Comparison of ENCODE assay signal across 19 cellular contexts in genomic region chr9:127761491-127761904, GRCh38. TPM values are rescaled to one million over a fixed set of nuclear protein-coding genes. Genes with fewer than 3 reads are reported as not detected.
DNase-seq lines count a peak whose midpoint lies in the region; ATAC-seq and TF ChIP-seq lines count a peak whose summit lies in the region.
"Had no signal": no experiment of that assay in that cellular context is flagged by ENCODE, and none has a peak within 500 bp of the region (broad histone marks: within the 10 kb centered on the region; RNA-seq: fewer than 3 reads in every experiment).

No MANE protein-coding gene starts in this region.

- H3K9me2 ChIP-seq in SK-N-SH, result no peaks in the 10 kb centered on the region

- no peak overlapping the region for H2BK5ac ChIP-seq in mesendoderm (ENCODE audit: low read length)

- no peak for TF ChIP-seq POLR2A in suprapubic skin (IDR thresholded peaks at IDR 0.05)

- H3K4ac ChIP-seq in mesendoderm (ENCODE audit: low read depth, low read length), result no peak overlapping the region

- no peak overlapping the region for H3K9ac ChIP-seq in SK-N-SH
- H3K9ac ChIP-seq in endodermal cell (ENCODE audit: extremely low read depth, low read length, poor library complexity, severe bottlenecking), result no peak overlapping the region
- no peak overlapping the region for H3K9ac ChIP-seq in mesendoderm (ENCODE audit: low read length)

- POLR2A ChIA-PET in SK-N-SH (lab: Yijun Ruan, JAX), result no interaction called here

- no peaks in the 10 kb centered on the region for H4K20me1 ChIP-seq in SK-N-SH (ENCODE audit: insufficient read depth)

- H2BK120ac ChIP-seq in mesendoderm (ENCODE audit: low read depth, low read length), result no peak overlapping the region

- peaks cover 0 to 13% of the 10 kb centered on the region in 2 experiments; a peak in 1 of 4 replicates for H3K4me1 ChIP-seq in SK-N-SH (ENCODE audit: control insufficient read depth in 1 of 2, insufficient read depth in 2 of 2, low read depth in 1 of 2, low read length in 1 of 2)
- H3K4me1 ChIP-seq in endodermal cell (ENCODE audit: control insufficient read depth, insufficient read depth, low read length), result no peaks in the 10 kb centered on the region
- peaks cover 2% of the 10 kb centered on the region for H3K4me1 ChIP-seq in mesendoderm (ENCODE audit: control insufficient read depth, low read depth, low read length)
- H3K4me1 ChIP-seq in suprapubic skin, result peaks cover 20% of the 10 kb centered on the region

- no peak; the same call in 2 of the 3 replicates for ATAC-seq in SK-N-SH treated with all-trans-retinoic acid at 6 μM for 48 hours
- ATAC-seq in left lobe of liver, result no peak
- ATAC-seq: activated CD8-positive, alpha-beta T cell treated with anti-CD3 and anti-CD28 coated beads for 36 hours; PC-3 had no signal

- no peak overlapping the region for H3K27ac ChIP-seq in SK-N-SH (ENCODE audit: low read depth in 2 of 2, low read length in 1 of 2)
- no peak overlapping the region for H3K27ac ChIP-seq in endodermal cell (ENCODE audit: low read depth, low read length)
- no peak overlapping the region for H3K27ac ChIP-seq in mesendoderm (ENCODE audit: low read depth, low read length)
- H3K27ac ChIP-seq in suprapubic skin, result peak overlapping the region; percentile 66

- H3K9me3 Mint-ChIP-seq in endodermal cell, result no peaks in the 10 kb centered on the region
- no peaks in the 10 kb centered on the region for H3K9me3 Mint-ChIP-seq in activated naive CD4-positive, alpha-beta T cell treated with anti-CD3 and anti-CD28 coated beads for 36 hours
- H3K9me3 Mint-ChIP-seq: activated CD8-positive, alpha-beta T cell treated with anti-CD3 and anti-CD28 coated beads for 36 hours had no signal

- H3K27me3 Mint-ChIP-seq in endodermal cell (ENCODE audit: insufficient read depth), result peaks cover 10% of the 10 kb centered on the region
- no peaks in the 10 kb centered on the region for H3K27me3 Mint-ChIP-seq in activated naive CD4-positive, alpha-beta T cell treated with anti-CD3 and anti-CD28 coated beads for 36 hours (ENCODE audit: low read depth)
- H3K27me3 Mint-ChIP-seq: activated CD8-positive, alpha-beta T cell treated with anti-CD3 and anti-CD28 coated beads for 36 hours had no signal

- H3K36me3 Mint-ChIP-seq in endodermal cell (ENCODE audit: low read depth), result no peaks in the 10 kb centered on the region
- H3K36me3 Mint-ChIP-seq in activated naive CD4-positive, alpha-beta T cell treated with anti-CD3 and anti-CD28 coated beads for 36 hours (ENCODE audit: low read depth), result peaks cover 7% of the 10 kb centered on the region

- peaks cover 2% of the 10 kb centered on the region for H3K4me1 Mint-ChIP-seq in endodermal cell
- H3K4me1 Mint-ChIP-seq in activated naive CD4-positive, alpha-beta T cell treated with anti-CD3 and anti-CD28 coated beads for 36 hours (ENCODE audit: low read depth), result peaks cover 21% of the 10 kb centered on the region

- intact Hi-C loops in activated naive CD4-positive, alpha-beta T cell treated with anti-CD3 and anti-CD28 coated beads for 36 hours (cut with micrococcal nuclease), result no loop called here

- H2AK5ac ChIP-seq in mesendoderm (ENCODE audit: low read length), result no peak overlapping the region

- H3K4me3 Mint-ChIP-seq in endodermal cell, result no peak overlapping the region
- H3K4me3 Mint-ChIP-seq in activated naive CD4-positive, alpha-beta T cell treated with anti-CD3 and anti-CD28 coated beads for 36 hours, result no peak overlapping the region
- H3K4me3 Mint-ChIP-seq: activated CD8-positive, alpha-beta T cell treated with anti-CD3 and anti-CD28 coated beads for 36 hours had no signal

- TF ChIP-seq EP300 in SK-N-SH (IDR thresholded peaks at IDR 0.05; ENCODE audit: borderline replicate concordance in 1 of 2, low read depth in 1 of 2, low read length in 1 of 2) (peak in 1 of 2 experiments; percentile 28; a peak in 1 of 4 replicates), suprapubic skin (IDR thresholded peaks at IDR 0.05) (no peak)

- H3K36me3 ChIP-seq in SK-N-SH (replicated peaks in 1 of 2; ENCODE audit: control insufficient read depth in 1 of 2, insufficient read depth in 2 of 2, low read length in 1 of 2) (no peaks in the 10 kb centered on the region), endodermal cell (ENCODE audit: control insufficient read depth, insufficient read depth, low read length) (no peaks in the 10 kb centered on the region), mesendoderm (ENCODE audit: control insufficient read depth, insufficient read depth, low read length) (no peaks in the 10 kb centered on the region), suprapubic skin (no peaks in the 10 kb centered on the region)
- H3K36me3 ChIP-seq: adrenal gland had no signal

- H3K27me3 ChIP-seq in SK-N-SH (ENCODE audit: insufficient read depth), result no peaks in the 10 kb centered on the region
- peaks cover 2% of the 10 kb centered on the region for H3K27me3 ChIP-seq in endodermal cell (ENCODE audit: control insufficient read depth, insufficient read depth, low read length, poor library complexity, severe bottlenecking)
- H3K27me3 ChIP-seq in mesendoderm (ENCODE audit: insufficient read depth, low read length, poor library complexity), result no peaks in the 10 kb centered on the region
- no peaks in the 10 kb centered on the region for H3K27me3 ChIP-seq in suprapubic skin

- CTCF ChIA-PET in SK-N-SH (lab: Yijun Ruan, JAX), result interaction anchor here (1.0 to 1.8 kb wide), 3 partner anchors 26 to 159 kb away, joined by 3 to 8 read pairs (median 4); partner anchors contain the start of gene TOR2A
- CTCF ChIA-PET in activated naive CD4-positive, alpha-beta T cell treated with anti-CD3 and anti-CD28 coated beads for 36 hours (lab: Charles Lee), result no interaction called here

- no peak overlapping the region for H3K27ac Mint-ChIP-seq in endodermal cell
- no peak overlapping the region for H3K27ac Mint-ChIP-seq in activated naive CD4-positive, alpha-beta T cell treated with anti-CD3 and anti-CD28 coated beads for 36 hours
- H3K27ac Mint-ChIP-seq: progenitor cell of endocrine pancreas had no signal

- no peak overlapping the region for H2BK15ac ChIP-seq in mesendoderm (replicated peaks; ENCODE audit: low read depth)

- H3K4me3 ChIP-seq in SK-N-SH (ENCODE audit: low read depth in 2 of 2, low read length in 1 of 2) (no peak overlapping the region), endodermal cell (ENCODE audit: low read length) (no peak overlapping the region), mesendoderm (ENCODE audit: low read length) (no peak overlapping the region), suprapubic skin (no peak overlapping the region)
- H3K4me3 ChIP-seq: adrenal gland had no signal

- H4K8ac ChIP-seq in mesendoderm (ENCODE audit: low read depth, low read length), result no peak overlapping the region

- no peak overlapping the region for H3K4me2 ChIP-seq in SK-N-SH
- no peak overlapping the region for H3K4me2 ChIP-seq in mesendoderm (ENCODE audit: low read length)

- no peaks in the 10 kb centered on the region for H3K79me1 ChIP-seq in mesendoderm (ENCODE audit: low read length)

- no peaks in the 10 kb centered on the region for H3K9me3 ChIP-seq in SK-N-SH
- H3K9me3 ChIP-seq in endodermal cell (ENCODE audit: control insufficient read depth, low read length), result no peaks in the 10 kb centered on the region
- H3K9me3 ChIP-seq in suprapubic skin, result no peaks in the 10 kb centered on the region
- H3K9me3 ChIP-seq: adrenal gland had no signal

- peak; percentile 70 for DNase-seq in SK-N-SH
- peak; percentile 66 for DNase-seq in endodermal cell
- DNase-seq in mesendoderm, result peak; percentile 54
- DNase-seq in suprapubic skin (ENCODE audit: low spot score in 2 of 2), result no peak
- DNase-seq in activated CD4-positive, alpha-beta T cell treated with anti-CD3 and anti-CD28 coated beads for 1 hour, result no peak
- no peak for DNase-seq in activated naive CD4-positive, alpha-beta T cell treated with anti-CD3 and anti-CD28 coated beads for 36 hours
- DNase-seq in left lobe of liver (ENCODE audit: low spot score), result no peak
- DNase-seq: activated CD8-positive, alpha-beta T cell treated with anti-CD3 and anti-CD28 coated beads for 36 hours; cerebellar nuclear complex; NCI-H146; NCI-H524 treated with DMSO at 0.1 percent for 48 hours; PC-3; SW 1271 had no signal

- no peak overlapping the region for H3K56ac ChIP-seq in mesendoderm (ENCODE audit: low read length)

- H3K23ac ChIP-seq in mesendoderm (ENCODE audit: low read length), result no peak overlapping the region

- no peak overlapping the region for H4K5ac ChIP-seq in mesendoderm (ENCODE audit: low read length)

- no peak overlapping the region for H3K18ac ChIP-seq in mesendoderm (ENCODE audit: low read length)

- TF ChIP-seq CTCF in SK-N-SH (IDR thresholded peaks at IDR 0.05) (no peak), endodermal cell (conservative IDR thresholded peaks at IDR 0.05) (no peak), suprapubic skin (IDR thresholded peaks at IDR 0.05) (no peak)

- H3K79me2 ChIP-seq in SK-N-SH (ENCODE audit: insufficient read depth), result no peaks in the 10 kb centered on the region
- no peaks in the 10 kb centered on the region for H3K79me2 ChIP-seq in mesendoderm (ENCODE audit: control insufficient read depth, insufficient read depth, low read length)

- no peak for TF ChIP-seq RAD21 in SK-N-SH (IDR thresholded peaks at IDR 0.05; ENCODE audit: low read length)

- H3F3A ChIP-seq in SK-N-SH (replicated peaks; ENCODE audit: insufficient read depth), result no peaks in the 10 kb centered on the region

- no peak overlapping the region for H2AFZ ChIP-seq in SK-N-SH (ENCODE audit: low read depth)

- 15% methylated on average over 2 of the region's 4 CpGs for WGBS in SK-N-SH (ENCODE audit: low lambda C conversion rate)
- 68% methylated on average over 4 of the region's 4 CpGs for WGBS in endodermal cell (ENCODE audit: insufficient coverage in 1 of 2, insufficient read length in 1 of 2), 2 experiments
- WGBS in mesendoderm (ENCODE audit: extremely low coverage, insufficient coverage, low lambda C conversion rate), result no CpG with 5 or more reads among the region's 4 CpGs
- WGBS in suprapubic skin, result 49% methylated on average over 3 of the region's 4 CpGs

RNA-seq across cellular contexts. Expression of gene SH2D3C, which starts 17.0 kb away (rescaled TPM):
- polyA plus RNA-seq in SK-N-SH (2012; rRNA removed), result 0.15 and 0.52 TPM in 2 replicates
- polyA plus RNA-seq in SK-N-SH (2012; cell fraction: cytosol; rRNA removed), result 0.14 and 0.34 TPM in 2 replicates
- polyA plus RNA-seq in SK-N-SH (2012; cell fraction: nucleus; rRNA removed), result 0.30 and 0.31 TPM in 2 replicates
- total RNA-seq in endodermal cell (1 to 10 TPM in 1 of 2 donors, under 1 TPM in 1; 0.77 to 1.4 TPM), suprapubic skin (1 to 10 TPM; 3.4 to 8.9 (median 6.1) TPM), left lobe of liver (3.4 TPM)
- polyA plus RNA-seq in endodermal cell (2013, experiment 1 of 2), result 5.3 TPM
- polyA plus RNA-seq in endodermal cell (2013, experiment 2 of 2), result 5.3 TPM
- polyA plus RNA-seq in mesendoderm (2013, experiment 1 of 2), result 2.0 TPM
- polyA plus RNA-seq in mesendoderm (2013, experiment 2 of 2), result 2.3 TPM
- 10 to 100 TPM; 27.2 to 27.3 TPM for total RNA-seq in activated naive CD4-positive, alpha-beta T cell treated with anti-CD3 and anti-CD28 coated beads for 36 hours
- total RNA-seq: HT-29 had no signal

RNA-seq across cellular contexts. Expression of gene CDK9, which starts 24.3 kb away (rescaled TPM):
- polyA plus RNA-seq in SK-N-SH (2012; rRNA removed), result 82.7 and 108 TPM in 2 replicates
- polyA plus RNA-seq in SK-N-SH (2012; cell fraction: cytosol; rRNA removed), result 55.0 and 77.8 TPM in 2 replicates
- polyA plus RNA-seq in SK-N-SH (2012; cell fraction: nucleus; rRNA removed), result 210 and 240 TPM in 2 replicates
- 100 to 1,000 TPM in 1 of 2 donors, 10 to 100 TPM in 1; 97.1 to 101 TPM for total RNA-seq in endodermal cell
- 58.2 TPM for polyA plus RNA-seq in endodermal cell (2013, experiment 1 of 2)
- 58.0 TPM for polyA plus RNA-seq in endodermal cell (2013, experiment 2 of 2)
- 50.9 TPM for polyA plus RNA-seq in mesendoderm (2013, experiment 1 of 2)
- 48.8 TPM for polyA plus RNA-seq in mesendoderm (2013, experiment 2 of 2)
- total RNA-seq in suprapubic skin, result 100 to 1,000 TPM in 1 of 4 donors, 10 to 100 TPM in 3; 57.2 to 119 (median 72.7) TPM
- total RNA-seq in activated naive CD4-positive, alpha-beta T cell treated with anti-CD3 and anti-CD28 coated beads for 36 hours, result 10 to 100 TPM; 64.6 to 73.6 TPM
- 55.5 TPM for total RNA-seq in left lobe of liver

RNA-seq across cellular contexts. Expression of gene TOR2A, which starts 26.4 kb away (rescaled TPM):
- 11.9 and 17.2 TPM in 2 replicates for polyA plus RNA-seq in SK-N-SH (2012; rRNA removed)
- 6.0 and 11.0 TPM in 2 replicates for polyA plus RNA-seq in SK-N-SH (2012; cell fraction: cytosol; rRNA removed)
- polyA plus RNA-seq in SK-N-SH (2012; cell fraction: nucleus; rRNA removed), result 18.8 and 19.8 TPM in 2 replicates
- total RNA-seq in endodermal cell (10 to 100 TPM; 15.7 to 16.7 TPM), suprapubic skin (10 to 100 TPM; 16.1 to 24.3 (median 19.3) TPM), left lobe of liver (7.4 TPM)
- polyA plus RNA-seq in endodermal cell (2013, experiment 1 of 2), result 19.2 TPM
- 15.7 TPM for polyA plus RNA-seq in endodermal cell (2013, experiment 2 of 2)
- polyA plus RNA-seq in mesendoderm (2013, experiment 1 of 2), result 11.5 TPM
- polyA plus RNA-seq in mesendoderm (2013, experiment 2 of 2), result 12.2 TPM
- 10 to 100 TPM; 11.8 to 12.7 TPM for total RNA-seq in activated naive CD4-positive, alpha-beta T cell treated with anti-CD3 and anti-CD28 coated beads for 36 hours

RNA-seq across cellular contexts. Expression of gene FPGS, which starts 41.2 kb away (rescaled TPM):
- polyA plus RNA-seq in SK-N-SH (2012; rRNA removed), result 82.3 and 82.7 TPM in 2 replicates
- polyA plus RNA-seq in SK-N-SH (2012; cell fraction: cytosol; rRNA removed), result 32.6 and 51.9 TPM in 2 replicates
- 183 and 238 TPM in 2 replicates for polyA plus RNA-seq in SK-N-SH (2012; cell fraction: nucleus; rRNA removed)
- total RNA-seq in endodermal cell (10 to 100 TPM; 75.2 to 76.4 TPM), suprapubic skin (10 to 100 TPM; 22.9 to 50.3 (median 28.3) TPM), left lobe of liver (82.9 TPM)
- 46.4 TPM for polyA plus RNA-seq in endodermal cell (2013, experiment 1 of 2)
- polyA plus RNA-seq in endodermal cell (2013, experiment 2 of 2), result 42.8 TPM
- 34.2 TPM for polyA plus RNA-seq in mesendoderm (2013, experiment 1 of 2)
- 34.4 TPM for polyA plus RNA-seq in mesendoderm (2013, experiment 2 of 2)
- total RNA-seq in activated naive CD4-positive, alpha-beta T cell treated with anti-CD3 and anti-CD28 coated beads for 36 hours, result 10 to 100 TPM; 67.8 to 73.0 TPM

RNA-seq across cellular contexts. Expression of gene TTC16, which starts 45.6 kb away (rescaled TPM):
- 0.03 and 0.05 TPM in 2 replicates for polyA plus RNA-seq in SK-N-SH (2012; rRNA removed)
- polyA plus RNA-seq in SK-N-SH (2012; cell fraction: cytosol; rRNA removed), result 0.01 and 0.03 TPM in 2 replicates
- polyA plus RNA-seq in SK-N-SH (2012; cell fraction: nucleus; rRNA removed), result 0.21 and 0.24 TPM in 2 replicates
- total RNA-seq in endodermal cell (not detected), suprapubic skin (under 1 TPM in 2 of 4 donors, not detected in 2; 0.16 to 0.21 TPM), left lobe of liver (not detected)
- not detected for polyA plus RNA-seq in endodermal cell (2013, experiment 1 of 2)
- polyA plus RNA-seq in endodermal cell (2013, experiment 2 of 2), result not detected
- 0.01 TPM for polyA plus RNA-seq in mesendoderm (2013, experiment 1 of 2)
- polyA plus RNA-seq in mesendoderm (2013, experiment 2 of 2), result not detected
- under 1 TPM; 0.50 to 0.79 TPM for total RNA-seq in activated naive CD4-positive, alpha-beta T cell treated with anti-CD3 and anti-CD28 coated beads for 36 hours
- total RNA-seq: H4, HT-29, myocyte had no signal

Comparison
In these comparisons a context has a peak if more than half of its experiments do, and no peak if none do; other contexts are left out.
1. DNase-seq: peak in SK-N-SH (single experiment), endodermal cell (single experiment) and mesendoderm (single experiment); none in suprapubic skin (0 of 2), activated CD4-positive, alpha-beta T cell treated with anti-CD3 and anti-CD28 coated beads for 1 hour (single experiment), activated naive CD4-positive, alpha-beta T cell treated with anti-CD3 and anti-CD28 coated beads for 36 hours (single experiment) and left lobe of liver (single experiment).